In the genomic region with DNA sequence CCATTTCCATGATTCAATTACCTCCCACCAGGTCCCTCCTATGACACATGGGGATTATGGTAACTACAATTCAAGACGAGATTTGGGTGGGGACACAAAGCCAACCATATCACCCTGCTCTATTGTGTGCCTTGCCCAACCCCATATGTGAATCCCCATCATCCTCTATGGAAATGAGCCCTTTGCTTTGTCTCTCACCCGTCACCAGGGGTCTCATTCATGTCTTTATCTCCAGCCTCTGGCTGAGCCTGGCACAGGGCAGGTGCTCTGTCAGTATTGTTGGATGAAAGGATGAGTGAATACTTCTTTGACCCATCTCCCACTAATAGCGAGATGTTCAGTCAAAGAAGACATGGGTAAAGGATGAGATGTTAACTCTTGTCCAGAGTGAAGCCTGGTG, we compare ENCODE assay signal across 26 cellular contexts.
"Had no signal": no experiment of that assay in that cellular context is flagged by ENCODE, and none has a peak within 500 bp of the region (broad histone marks: within the 10 kb centered on the region; RNA-seq: fewer than 3 reads in every experiment).

No MANE protein-coding gene starts in this region.

- H3K4me3 Mint-ChIP-seq: activated B cell treated with CpG ODN at 0.5 μM for 24 hours; activated CD8-positive, alpha-beta T cell treated with anti-CD3 and anti-CD28 coated beads for 36 hours; activated naive CD4-positive, alpha-beta T cell treated with anti-CD3 and anti-CD28 coated beads, Interleukin-2, amount 50 U/mL, for 24 hours; activated naive CD8-positive, alpha-beta T cell treated with anti-CD3 and anti-CD28 coated beads, Interleukin-2, amount 50 U/mL, for 24 hours; activated T-cell treated with anti-CD3 and anti-CD28 coated beads, Interleukin-2, amount 50 U/mL, for 4 hours; activated T-helper 17 cell treated with anti-CD3 and anti-CD28 coated beads, Interleukin-2, amount 50 U/mL, for 72 hours; central memory CD8-positive, alpha-beta T cell; natural killer cell treated with Interleukin-12 subunit alpha and Interleukin-12 subunit beta and Interleukin-15 and Interleukin-18, amount 100 ng/mL, for 72 hours had no signal

- H3K27ac Mint-ChIP-seq: activated B cell treated with CpG ODN at 0.5 μM for 24 hours; activated CD8-positive, alpha-beta T cell treated with anti-CD3 and anti-CD28 coated beads for 36 hours; activated naive CD4-positive, alpha-beta T cell treated with anti-CD3 and anti-CD28 coated beads, Interleukin-2, amount 50 U/mL, for 24 hours; activated naive CD8-positive, alpha-beta T cell treated with anti-CD3 and anti-CD28 coated beads, Interleukin-2, amount 50 U/mL, for 24 hours; activated T-helper 17 cell treated with anti-CD3 and anti-CD28 coated beads, Interleukin-2, amount 50 U/mL, for 72 hours; natural killer cell treated with Interleukin-12 subunit alpha and Interleukin-12 subunit beta and Interleukin-15 and Interleukin-18, amount 100 ng/mL, for 72 hours had no signal

- H3K4me1 ChIP-seq: breast epithelium, esophagus squamous epithelium had no signal

- H3K4me3 ChIP-seq: breast epithelium, esophagus squamous epithelium, left ventricle myocardium inferior, lung, mucosa of descending colon, skin epidermis, thoracic aorta had no signal

- H3K9me3 Mint-ChIP-seq: activated B cell treated with CpG ODN at 0.5 μM for 24 hours; activated CD8-positive, alpha-beta T cell treated with anti-CD3 and anti-CD28 coated beads for 36 hours; activated naive CD4-positive, alpha-beta T cell treated with anti-CD3 and anti-CD28 coated beads, Interleukin-2, amount 50 U/mL, for 24 hours; activated naive CD8-positive, alpha-beta T cell treated with anti-CD3 and anti-CD28 coated beads, Interleukin-2, amount 50 U/mL, for 24 hours; activated T-cell treated with anti-CD3 and anti-CD28 coated beads, Interleukin-2, amount 50 U/mL, for 4 hours; activated T-helper 17 cell treated with anti-CD3 and anti-CD28 coated beads, Interleukin-2, amount 50 U/mL, for 72 hours; central memory CD8-positive, alpha-beta T cell; natural killer cell treated with Interleukin-12 subunit alpha and Interleukin-12 subunit beta and Interleukin-15 and Interleukin-18, amount 100 ng/mL, for 72 hours had no signal

- DNase-seq: activated B cell treated with CpG ODN at 0.5 μM for 24 hours; activated CD4-positive, alpha-beta T cell treated with anti-CD3 and anti-CD28 coated beads, Interleukin-2, amount 50 U/mL, for 1 hour; activated CD8-positive, alpha-beta T cell treated with anti-CD3 and anti-CD28 coated beads for 36 hours; activated naive CD8-positive, alpha-beta T cell treated with anti-CD3 and anti-CD28 coated beads, Interleukin-2, amount 50 U/mL, for 24 hours; activated T-cell treated with anti-CD3 and anti-CD28 coated beads, Interleukin-2, amount 50 U/mL, for 4 hours; amygdala; dermis blood vessel endothelial cell; effector CD4-positive, alpha-beta T cell; esophagus squamous epithelium; foreskin melanocyte; left ventricle myocardium inferior; mucosa of descending colon; stimulated activated CD4-positive, alpha-beta T cell treated with anti-CD3 and anti-CD28 coated beads, Interleukin-12 subunit alpha, Interleukin-12 subunit beta, amount 100 ng/mL, for 4 hours; stimulated activated CD4-positive, alpha-beta T cell treated with anti-CD3 and anti-CD28 coated beads, Interleukin-4, amount 100 ng/mL, for 1 hour; stimulated activated naive CD8-positive, alpha-beta T cell treated with anti-CD3 and anti-CD28 coated beads, Interleukin-15, Interleukin-2, amounts not matched to agents 100 U/mL and 50 U/mL, for 24 hours; trophoblast cell had no signal

- H3K36me3 Mint-ChIP-seq: activated naive CD4-positive, alpha-beta T cell treated with anti-CD3 and anti-CD28 coated beads, Interleukin-2, amount 50 U/mL, for 24 hours; natural killer cell treated with Interleukin-12 subunit alpha and Interleukin-12 subunit beta and Interleukin-15 and Interleukin-18, amount 100 ng/mL, for 72 hours had no signal

- ATAC-seq: activated CD8-positive, alpha-beta T cell treated with anti-CD3 and anti-CD28 coated beads for 36 hours; activated naive CD8-positive, alpha-beta T cell treated with anti-CD3 and anti-CD28 coated beads, Interleukin-2, amount 50 U/mL, for 24 hours; activated T-cell treated with anti-CD3 and anti-CD28 coated beads, Interleukin-2, amount 50 U/mL, for 4 hours; activated T-helper 17 cell treated with anti-CD3 and anti-CD28 coated beads, Interleukin-2, amount 50 U/mL, for 72 hours; mucosa of descending colon; natural killer cell treated with Interleukin-12 subunit alpha and Interleukin-12 subunit beta and Interleukin-15 and Interleukin-18, amount 100 ng/mL, for 72 hours; sciatic nerve; stimulated activated naive CD8-positive, alpha-beta T cell treated with anti-CD3 and anti-CD28 coated beads, Interleukin-15, Interleukin-2, amounts not matched to agents 100 U/mL and 50 U/mL, for 24 hours had no signal

- H3K4me1 Mint-ChIP-seq: activated B cell treated with CpG ODN at 0.5 μM for 24 hours; activated naive CD4-positive, alpha-beta T cell treated with anti-CD3 and anti-CD28 coated beads, Interleukin-2, amount 50 U/mL, for 24 hours; activated T-helper 17 cell treated with anti-CD3 and anti-CD28 coated beads, Interleukin-2, amount 50 U/mL, for 72 hours; central memory CD8-positive, alpha-beta T cell had no signal

- H3K27me3 Mint-ChIP-seq: activated CD8-positive, alpha-beta T cell treated with anti-CD3 and anti-CD28 coated beads for 36 hours; activated naive CD4-positive, alpha-beta T cell treated with anti-CD3 and anti-CD28 coated beads, Interleukin-2, amount 50 U/mL, for 24 hours; activated naive CD8-positive, alpha-beta T cell treated with anti-CD3 and anti-CD28 coated beads, Interleukin-2, amount 50 U/mL, for 24 hours had no signal

- H3K27ac ChIP-seq: breast epithelium, epithelial cell of prostate, esophagus squamous epithelium, left ventricle myocardium inferior, skin epidermis, thoracic aorta had no signal

- H3K9me3 ChIP-seq: breast epithelium, esophagus squamous epithelium, left ventricle myocardium inferior, mucosa of descending colon, thoracic aorta had no signal

- H3K27me3 ChIP-seq: breast epithelium, esophagus squamous epithelium had no signal

- H3K36me3 ChIP-seq: breast epithelium, esophagus squamous epithelium, left ventricle myocardium inferior, thoracic aorta had no signal
